Comparison of ENCODE assay signal across 1 cellular context in genomic region chr16:854808-855410, GRCh38.
TF ChIP-seq lines count a peak whose summit lies in the region.

No MANE protein-coding gene starts in this region.

TF ChIP-seq in GM23338, 12 proteins besides CTCF, POLR2A, EP300 and RAD21 (continued from another document):
- no peak for TF ChIP-seq ZNF462 (CRISPR knock-in tag; IDR thresholded peaks at IDR 0.05)
- TF ChIP-seq NANOG (IDR thresholded peaks at IDR 0.05; ENCODE audit: borderline replicate concordance): no peak
